ENCODE assay signal across 7 cellular contexts in genomic region chr1:16441312-16441641, GRCh38. TPM values are rescaled to one million over a fixed set of nuclear protein-coding genes. Genes with fewer than 3 reads are reported as not detected.
A peak's percentile ranks its signal among the peaks of the same experiment; 100 is the strongest.
DNase-seq lines count a peak whose midpoint lies in the region; ATAC-seq and TF ChIP-seq lines count a peak whose summit lies in the region.

No MANE protein-coding gene starts in this region.

- no peak for ATAC-seq in HG03280 (IDR thresholded peaks at IDR 0.05; ENCODE audit: unreplicated experiment)

- H3K4me2 ChIP-seq in GM23248 (ENCODE audit: unreplicated experiment) (peak overlapping the region; percentile 90), SK-N-SH (peak overlapping the region; percentile 77), parathyroid adenoma (ENCODE audit: low read length) (peak overlapping the region; percentile 86)

- H3K27ac ChIP-seq in GM23248 (peak overlapping the region; percentile 29), SK-N-SH (ENCODE audit: low read depth in 2 of 2, low read length in 1 of 2) (peak overlapping the region; percentile 63 to 80; a peak in 3 of 4 replicates), parathyroid adenoma (no peak overlapping the region)

- H3K9ac ChIP-seq in GM23248 (peak overlapping the region; percentile 91), SK-N-SH (peak overlapping the region; percentile 82), parathyroid adenoma (no peak overlapping the region)

- DNase-seq in GM23248 (peak; percentile 53), SK-N-SH (no peak), fibroblast of mammary gland (ENCODE audit: low read depth) (peak; percentile 21), cortex of kidney (lab: John Stamatoyannopoulos, UW) (no peak), A172 (ENCODE audit: low spot score) (no peak)

- TF ChIP-seq EP300 in SK-N-SH (IDR thresholded peaks at IDR 0.05; ENCODE audit: borderline replicate concordance in 1 of 2, low read depth in 1 of 2, low read length in 1 of 2), result no peak

- CTCF ChIA-PET in SK-N-SH (lab: Yijun Ruan, JAX), result interaction anchor here (0.6 to 2.2 kb wide), 8 partner anchors 8 to 73 kb away, joined by 3 to 13 read pairs (median 6); no protein-coding TSS in a partner anchor

- H2AFZ ChIP-seq in GM23248 (peak overlapping the region; percentile 97), SK-N-SH (ENCODE audit: low read depth) (peak overlapping the region; percentile 69; the same call in 1 of the 2 replicates), parathyroid adenoma (peak overlapping the region; percentile 87)

- TF ChIP-seq RAD21 in SK-N-SH (IDR thresholded peaks at IDR 0.05; ENCODE audit: low read length), result no peak

- H4K20me1 ChIP-seq in GM23248 (ENCODE audit: insufficient read depth) (no peaks in the 10 kb centered on the region), SK-N-SH (ENCODE audit: insufficient read depth) (peaks cover 9% of the 10 kb centered on the region; the same call in 1 of the 2 replicates)

- H3K79me2 ChIP-seq in GM23248 (ENCODE audit: insufficient read depth) (peaks cover 58% of the 10 kb centered on the region), SK-N-SH (ENCODE audit: insufficient read depth) (peaks cover 55% of the 10 kb centered on the region), parathyroid adenoma (peaks cover 6% of the 10 kb centered on the region)

- POLR2A ChIA-PET in SK-N-SH (lab: Yijun Ruan, JAX), result interaction anchor here (0.5 to 1.3 kb wide), 2 partner anchors 58 to 60 kb away, joined by 3 read pairs; no protein-coding TSS in a partner anchor

- H3K4me1 ChIP-seq in GM23248 (ENCODE audit: insufficient read depth) (no peaks in the 10 kb centered on the region), SK-N-SH (ENCODE audit: control insufficient read depth in 1 of 2, insufficient read depth in 2 of 2, low read depth in 1 of 2, low read length in 1 of 2) (peaks cover 3 to 6% of the 10 kb centered on the region in 2 experiments; a peak in 1 of 4 replicates), parathyroid adenoma (no peaks in the 10 kb centered on the region)

- H3K9me3 ChIP-seq in GM23248 (ENCODE audit: low read depth), result no peaks in the 10 kb centered on the region
- H3K9me3 ChIP-seq in SK-N-SH, result no peaks in the 10 kb centered on the region
- H3K9me3 ChIP-seq in parathyroid adenoma (ENCODE audit: control insufficient read depth, low read length), result no peaks in the 10 kb centered on the region

- H3K36me3 ChIP-seq in GM23248 (ENCODE audit: low read depth) (peaks cover 11% of the 10 kb centered on the region; the same call in 1 of the 2 replicates), SK-N-SH (replicated peaks in 1 of 2; ENCODE audit: control insufficient read depth in 1 of 2, insufficient read depth in 2 of 2, low read length in 1 of 2) (peaks cover 24 to 29% of the 10 kb centered on the region in 2 experiments), parathyroid adenoma (ENCODE audit: control insufficient read depth, insufficient read depth, low read length) (no peaks in the 10 kb centered on the region)

- WGBS in GM23248 (ENCODE audit: low coverage in 1 of 2, low lambda C conversion rate in 2 of 2, missing lambda C conversion rate in 2 of 2), 2 experiments, result 0 to 3% methylated on average over 9 of the region's 9 CpGs
- 4% methylated on average over 9 of the region's 9 CpGs for WGBS in SK-N-SH (ENCODE audit: low lambda C conversion rate)

- H3K9me2 ChIP-seq in GM23248 (ENCODE audit: insufficient read depth), result no peaks in the 10 kb centered on the region
- H3K9me2 ChIP-seq in SK-N-SH, result no peaks in the 10 kb centered on the region

- no peaks in the 10 kb centered on the region for H3F3A ChIP-seq in GM23248 (ENCODE audit: insufficient read depth)
- H3F3A ChIP-seq in SK-N-SH (replicated peaks; ENCODE audit: insufficient read depth), result peaks cover 8% of the 10 kb centered on the region

- in situ Hi-C loops in GM23248 (cut with MboI), result no loop called here

- H3K27me3 ChIP-seq in GM23248 (replicated peaks; ENCODE audit: insufficient read depth) (no peaks in the 10 kb centered on the region), SK-N-SH (ENCODE audit: insufficient read depth) (no peaks in the 10 kb centered on the region), parathyroid adenoma (ENCODE audit: control insufficient read depth, insufficient read depth, low read length) (no peaks in the 10 kb centered on the region)

- TF ChIP-seq CTCF in SK-N-SH (IDR thresholded peaks at IDR 0.05) (no peak), fibroblast of mammary gland (conservative IDR thresholded peaks at IDR 0.05; ENCODE audit: control insufficient read depth, insufficient read depth, low read depth, low read length) (no peak), parathyroid adenoma (IDR thresholded peaks at IDR 0.05) (no peak)

- H3K4me3 ChIP-seq in GM23248, result peak overlapping the region; percentile 100
- H3K4me3 ChIP-seq in SK-N-SH (ENCODE audit: low read depth in 2 of 2, low read length in 1 of 2), result peak overlapping the region; percentile 90 to 100
- peak overlapping the region; percentile 82 for H3K4me3 ChIP-seq in fibroblast of mammary gland (ENCODE audit: control insufficient read depth, low read depth, low read length)
- H3K4me3 ChIP-seq in parathyroid adenoma (ENCODE audit: low read depth, low read length), result peak overlapping the region; percentile 92

TF ChIP-seq in SK-N-SH, 30 proteins besides CTCF, POLR2A, EP300 and RAD21:
- TF ChIP-seq ZBTB33 (IDR thresholded peaks at IDR 0.05; ENCODE audit: borderline replicate concordance, low read depth) (no peak), GATA2 (CRISPR knock-in tag; IDR thresholded peaks at IDR 0.05) (no peak), TAF1 (IDR thresholded peaks at IDR 0.05; ENCODE audit: borderline replicate concordance, low read depth, low read length) (no peak), SIN3A (IDR thresholded peaks at IDR 0.05; ENCODE audit: borderline replicate concordance, low read depth, low read length) (no peak)
- TF ChIP-seq, protein P1, sequence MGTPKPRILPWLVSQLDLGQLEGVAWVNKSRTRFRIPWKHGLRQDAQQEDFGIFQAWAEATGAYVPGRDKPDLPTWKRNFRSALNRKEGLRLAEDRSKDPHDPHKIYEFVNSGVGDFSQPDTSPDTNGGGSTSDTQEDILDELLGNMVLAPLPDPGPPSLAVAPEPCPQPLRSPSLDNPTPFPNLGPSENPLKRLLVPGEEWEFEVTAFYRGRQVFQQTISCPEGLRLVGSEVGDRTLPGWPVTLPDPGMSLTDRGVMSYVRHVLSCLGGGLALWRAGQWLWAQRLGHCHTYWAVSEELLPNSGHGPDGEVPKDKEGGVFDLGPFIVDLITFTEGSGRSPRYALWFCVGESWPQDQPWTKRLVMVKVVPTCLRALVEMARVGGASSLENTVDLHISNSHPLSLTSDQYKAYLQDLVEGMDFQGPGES (IDR thresholded peaks at IDR 0.05; ENCODE audit: low read depth, low read length), result no peak

RNA-seq across cellular contexts. Expression of gene NECAP2, which starts 0.8 kb away (rescaled TPM):
- total RNA-seq in GM23248 (2014; rRNA removed; shearing (Covaris generic)), result 112 and 117 TPM in 2 replicates
- polyA plus RNA-seq in GM23248 (2016; fragmentation: Nextera tagmentation; extraction: Ambion mirVana) (102 and 106 TPM in 2 replicates), SK-N-SH (2012; rRNA removed) (100.0 and 116 TPM in 2 replicates)
- 87.0 and 99.7 TPM in 2 replicates for polyA plus RNA-seq in SK-N-SH (2012; cell fraction: cytosol; rRNA removed)
- 84.0 and 90.1 TPM in 2 replicates for polyA plus RNA-seq in SK-N-SH (2012; cell fraction: nucleus; rRNA removed)
- total RNA-seq in A172 (2014; rRNA removed; shearing (Covaris generic)), result 68.2 and 80.5 TPM in 2 replicates

RNA-seq across cellular contexts. Expression of gene SPATA21, which starts 4.1 kb away (rescaled TPM):
- not detected in 2 replicates for total RNA-seq in GM23248 (2014; rRNA removed; shearing (Covaris generic))
- polyA plus RNA-seq in GM23248 (2016; fragmentation: Nextera tagmentation; extraction: Ambion mirVana) (not detected in 2 replicates), SK-N-SH (2012; rRNA removed) (0.10 TPM in 1 of 2 replicates, not detected in the other)
- 0.08 TPM in 2 replicates for polyA plus RNA-seq in SK-N-SH (2012; cell fraction: cytosol; rRNA removed)
- 0.05 and 0.18 TPM in 2 replicates for polyA plus RNA-seq in SK-N-SH (2012; cell fraction: nucleus; rRNA removed)
- total RNA-seq in A172 (2014; rRNA removed; shearing (Covaris generic)), result not detected in 2 replicates

Comparison
In these comparisons a context has a peak if more than half of its experiments do, and no peak if none do; other contexts are left out.
1. DNase-seq: peak in GM23248 (single experiment) and fibroblast of mammary gland (single experiment); none in SK-N-SH (single experiment), cortex of kidney (single experiment) and A172 (single experiment).
2. Peak in every context shown above with its lines, with median percentiles within 50 percentile points of each other: H2AFZ ChIP-seq, H3K4me2 ChIP-seq and H3K4me3 ChIP-seq.